8 cellular contexts compared by ENCODE assay signal in genomic region chr1:167221126-167221803, GRCh38. TPM values are rescaled to one million over a fixed set of nuclear protein-coding genes. Genes with fewer than 3 reads are reported as not detected.
DNase-seq lines count a peak whose midpoint lies in the region; ATAC-seq and TF ChIP-seq lines count a peak whose summit lies in the region.

No MANE protein-coding gene starts in this region.

- H3K27ac Mint-ChIP-seq in T-helper 17 cell = peak overlapping the region; percentile 96
- H3K27ac Mint-ChIP-seq in natural killer cell treated with Interleukin-12 subunit alpha and Interleukin-12 subunit beta and Interleukin-15 and Interleukin-18, amount 100 ng/mL, for 72 hours = peak overlapping the region; percentile 89 to 97

- no peaks in the 10 kb centered on the region for H3K9me3 ChIP-seq in T-helper 17 cell (ENCODE audit: control insufficient read depth, low read length, poor library complexity, severe bottlenecking)

- peak overlapping the region; percentile 99 for H3K4me3 Mint-ChIP-seq in T-helper 17 cell
- peak overlapping the region; percentile 91 for H3K4me3 Mint-ChIP-seq in natural killer cell treated with Interleukin-12 subunit alpha and Interleukin-12 subunit beta and Interleukin-15 and Interleukin-18, amount 100 ng/mL, for 72 hours

- ATAC-seq in GM18519 (IDR thresholded peaks at IDR 0.05; ENCODE audit: low FRiP score, unreplicated experiment) (peak; percentile 2), HG03066 (IDR thresholded peaks at IDR 0.05; ENCODE audit: low read depth, unreplicated experiment) (peak; percentile 6), T-helper 17 cell (no peak)
- peak; percentile 8 to 9 for ATAC-seq in natural killer cell treated with Interleukin-12 subunit alpha and Interleukin-12 subunit beta and Interleukin-15 and Interleukin-18, amount 100 ng/mL, for 72 hours

- in situ Hi-C loops in ACHN (cut with HindIII; ENCODE audit: low pct_ligation_motif_present, low pct_unique_long_range_greater_than_20kb, low sequenced_read_pairs) = no loop called here

- H3K9me3 Mint-ChIP-seq in natural killer cell treated with Interleukin-12 subunit alpha and Interleukin-12 subunit beta and Interleukin-15 and Interleukin-18, amount 100 ng/mL, for 72 hours = no peaks in the 10 kb centered on the region

- peak overlapping the region; percentile 61 for H3K4me3 ChIP-seq in epithelial cell of esophagus (ENCODE audit: low read length)

- DNase-seq in ACHN (peak; percentile 37), T-helper 17 cell (peak in 2 of 3 donors; percentile 9 to 24), epithelial cell of esophagus (ENCODE audit: low read depth) (peak; percentile 42), DMS114 treated with DMSO at 0.1 percent for 48 hours (lab: John Stamatoyannopoulos, UW; ENCODE audit: unreplicated experiment) (no peak), NCI-H1694 (lab: John Stamatoyannopoulos, UW) (no peak)
- DNase-seq in natural killer cell treated with Interleukin-12 subunit alpha and Interleukin-12 subunit beta and Interleukin-15 and Interleukin-18, amount 100 ng/mL, for 72 hours (ENCODE audit: low spot score) = no peak

- H3K27me3 Mint-ChIP-seq in T-helper 17 cell = no peaks in the 10 kb centered on the region
- H3K27me3 Mint-ChIP-seq in natural killer cell treated with Interleukin-12 subunit alpha and Interleukin-12 subunit beta and Interleukin-15 and Interleukin-18, amount 100 ng/mL, for 72 hours = no peaks in the 10 kb centered on the region

- H3K36me3 Mint-ChIP-seq in T-helper 17 cell (ENCODE audit: low read depth) = peaks cover 2% of the 10 kb centered on the region
- H3K36me3 Mint-ChIP-seq in natural killer cell treated with Interleukin-12 subunit alpha and Interleukin-12 subunit beta and Interleukin-15 and Interleukin-18, amount 100 ng/mL, for 72 hours = no peaks in the 10 kb centered on the region

- no peak for TF ChIP-seq CTCF in epithelial cell of esophagus (IDR thresholded peaks at IDR 0.05; ENCODE audit: insufficient read depth, low read depth, low read length, missing control alignments)

- peaks cover 30% of the 10 kb centered on the region for H3K4me1 Mint-ChIP-seq in T-helper 17 cell
- peaks cover 28 to 43% of the 10 kb centered on the region in 2 donors for H3K4me1 Mint-ChIP-seq in natural killer cell treated with Interleukin-12 subunit alpha and Interleukin-12 subunit beta and Interleukin-15 and Interleukin-18, amount 100 ng/mL, for 72 hours (ENCODE audit: low read depth in 2 of 2)

RNA-seq across cellular contexts. Expression of gene POU2F1, which starts 0.6 kb away (rescaled TPM):
- total RNA-seq in T-helper 17 cell = 10 to 100 TPM; 28.7 to 31.2 TPM
- total RNA-seq in natural killer cell treated with Interleukin-12 subunit alpha and Interleukin-12 subunit beta and Interleukin-15 and Interleukin-18, amount 100 ng/mL, for 72 hours = 10 to 100 TPM; 22.9 to 40.2 TPM

Comparison
In these comparisons a context has a peak if more than half of its experiments do, and no peak if none do; other contexts are left out.
1. DNase-seq: peak in ACHN (single experiment), T-helper 17 cell (2 of 3) and epithelial cell of esophagus (single experiment); none in natural killer cell treated with Interleukin-12 subunit alpha and Interleukin-12 subunit beta and Interleukin-15 and Interleukin-18, amount 100 ng/mL, for 72 hours (single experiment), DMS114 treated with DMSO at 0.1 percent for 48 hours (single experiment) and NCI-H1694 (single experiment).